Comparison of ENCODE assay signal across 29 cellular contexts in the genomic region with DNA sequence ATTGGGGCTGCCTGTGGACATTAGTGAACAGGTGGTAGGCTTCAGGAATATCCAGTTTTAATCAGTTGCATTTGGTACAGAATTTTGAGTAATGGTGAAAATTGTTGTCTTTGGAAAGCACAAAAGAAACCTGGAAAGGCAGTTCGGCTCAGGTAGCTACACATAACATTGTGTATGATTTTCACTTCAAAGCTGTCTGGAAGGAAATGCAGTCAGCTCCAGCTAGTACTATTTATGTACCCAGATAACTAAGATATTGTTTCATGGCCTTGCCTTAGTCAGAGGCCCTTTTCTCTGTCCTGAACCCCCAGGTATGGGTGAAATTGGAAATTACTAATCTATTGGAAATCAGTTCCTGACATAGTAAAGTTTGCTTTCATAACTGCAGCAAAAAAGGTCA.
"Had no signal": no experiment of that assay in that cellular context is flagged by ENCODE, and none has a peak within 500 bp of the region (broad histone marks: within the 10 kb centered on the region; RNA-seq: fewer than 3 reads in every experiment).

No MANE protein-coding gene starts in this region.

- H3K4me1 Mint-ChIP-seq: activated CD4-positive, alpha-beta T cell treated with anti-CD3 and anti-CD28 coated beads for 36 hours; activated CD4-positive, alpha-beta T cell treated with anti-CD3 and anti-CD28 coated beads, Interleukin-2, amount 10 ng/mL, durations not matched to agents 24 days and 14 days; activated CD8-positive, alpha-beta memory T cell treated with anti-CD3 and anti-CD28 coated beads, Interleukin-2, amount 10 ng/mL, durations not matched to agents 7 days and 5 days; activated naive CD4-positive, alpha-beta T cell treated with anti-CD3 and anti-CD28 coated beads, Interleukin-2, amount 50 U/mL, for 24 hours; activated naive CD8-positive, alpha-beta T cell treated with anti-CD3 and anti-CD28 coated beads for 36 hours; central memory CD8-positive, alpha-beta T cell had no signal

- H3K9me3 ChIP-seq: adrenal gland, body of pancreas, esophagus squamous epithelium had no signal

- H3K4me1 ChIP-seq: adrenal gland had no signal

- H3K4me3 Mint-ChIP-seq: activated CD4-positive, alpha-beta memory T cell treated with anti-CD3 and anti-CD28 coated beads for 36 hours; activated CD4-positive, alpha-beta T cell treated with anti-CD3 and anti-CD28 coated beads for 36 hours; activated CD4-positive, alpha-beta T cell treated with anti-CD3 and anti-CD28 coated beads, Interleukin-2, amount 10 ng/mL, durations not matched to agents 24 days and 14 days; activated CD8-positive, alpha-beta memory T cell treated with anti-CD3 and anti-CD28 coated beads, Interleukin-2, amount 10 ng/mL, durations not matched to agents 7 days and 5 days; activated CD8-positive, alpha-beta T cell treated with anti-CD3 and anti-CD28 coated beads, Interleukin-2, amount 10 ng/mL, durations not matched to agents 7 days and 5 days; activated naive CD4-positive, alpha-beta T cell treated with anti-CD3 and anti-CD28 coated beads for 36 hours; activated naive CD4-positive, alpha-beta T cell treated with anti-CD3 and anti-CD28 coated beads, Interleukin-2, amount 50 U/mL, for 24 hours; activated naive CD8-positive, alpha-beta T cell treated with anti-CD3 and anti-CD28 coated beads for 36 hours; activated naive CD8-positive, alpha-beta T cell treated with anti-CD3 and anti-CD28 coated beads, Interleukin-2, amount 50 U/mL, for 24 hours; activated T-helper 1 cell treated with anti-CD3 and anti-CD28 coated beads, Interleukin-12 subunit alpha, Interleukin-12 subunit beta, Interleukin-2, Interleukin-4 antibody, amounts not matched to agents 30 ng/mL and 10 ng/mL and 1 ng/mL, durations not matched to agents 14 hours and 24 hours and 36 hours; central memory CD8-positive, alpha-beta T cell; dendritic cell treated with granulocyte-macrophage colony-stimulating factor and Interleukin-4, amounts not matched to agents 40 ng/mL and 50 ng/mL, for 4 days; endodermal cell had no signal

- H3K4me3 ChIP-seq: adrenal gland, body of pancreas, coronary artery, dorsolateral prefrontal cortex, esophagus squamous epithelium had no signal

- H3K36me3 Mint-ChIP-seq: activated CD4-positive, alpha-beta memory T cell treated with anti-CD3 and anti-CD28 coated beads for 36 hours; activated CD8-positive, alpha-beta memory T cell treated with anti-CD3 and anti-CD28 coated beads, Interleukin-2, amount 10 ng/mL, durations not matched to agents 7 days and 5 days; activated naive CD4-positive, alpha-beta T cell treated with anti-CD3 and anti-CD28 coated beads, Interleukin-2, amount 50 U/mL, for 24 hours; activated naive CD8-positive, alpha-beta T cell treated with anti-CD3 and anti-CD28 coated beads for 36 hours had no signal

- DNase-seq: activated CD4-positive, alpha-beta memory T cell treated with anti-CD3 and anti-CD28 coated beads for 36 hours; activated CD4-positive, alpha-beta T cell treated with anti-CD3 and anti-CD28 coated beads for 36 hours; activated CD4-positive, alpha-beta T cell treated with anti-CD3 and anti-CD28 coated beads, Interleukin-2, amount 10 ng/mL, durations not matched to agents 24 days and 14 days; activated CD4-positive, CD25-positive, alpha-beta regulatory T cell; activated CD4-positive, CD25-positive, alpha-beta regulatory T cell treated with anti-CD3 and anti-CD28 coated beads, Interleukin-2, amount 50 U/mL, for 72 hours; activated CD8-positive, alpha-beta memory T cell treated with anti-CD3 and anti-CD28 coated beads, Interleukin-2, amount 10 ng/mL, durations not matched to agents 7 days and 5 days; activated CD8-positive, alpha-beta memory T cell treated with anti-CD3 and anti-CD28 coated beads, Interleukin-2, amount 50 U/mL, for 4 hours; activated CD8-positive, alpha-beta T cell treated with anti-CD3 and anti-CD28 coated beads, Interleukin-2, amount 10 ng/mL, durations not matched to agents 7 days and 5 days; activated effector memory CD4-positive, alpha-beta T cell treated with anti-CD3 and anti-CD28 coated beads, Interleukin-2, amount 50 U/mL, for 16 hours; activated naive CD4-positive, alpha-beta T cell treated with anti-CD3 and anti-CD28 coated beads for 36 hours; activated naive CD8-positive, alpha-beta T cell treated with anti-CD3 and anti-CD28 coated beads for 36 hours; activated naive CD8-positive, alpha-beta T cell treated with anti-CD3 and anti-CD28 coated beads, Interleukin-2, amount 50 U/mL, for 24 hours; activated T-cell treated with anti-CD3 and anti-CD28 coated beads, Interleukin-2, amount 50 U/mL, for 1 hour; activated T-cell treated with anti-CD3 and anti-CD28 coated beads, Interleukin-2, amount 50 U/mL, for 48 hours; adrenal gland; amygdala; aorta; body of pancreas; dorsolateral prefrontal cortex; effector memory CD4-positive, alpha-beta T cell; endodermal cell; erythroblast; esophagus squamous epithelium had no signal

- H3K27ac ChIP-seq: adrenal gland, coronary artery, esophagus squamous epithelium had no signal

- H3K27ac Mint-ChIP-seq: activated CD4-positive, alpha-beta memory T cell treated with anti-CD3 and anti-CD28 coated beads for 36 hours; activated CD4-positive, alpha-beta T cell treated with anti-CD3 and anti-CD28 coated beads for 36 hours; activated CD4-positive, alpha-beta T cell treated with anti-CD3 and anti-CD28 coated beads, Interleukin-2, amount 10 ng/mL, durations not matched to agents 24 days and 14 days; activated CD8-positive, alpha-beta memory T cell treated with anti-CD3 and anti-CD28 coated beads, Interleukin-2, amount 10 ng/mL, durations not matched to agents 7 days and 5 days; activated CD8-positive, alpha-beta T cell treated with anti-CD3 and anti-CD28 coated beads, Interleukin-2, amount 10 ng/mL, durations not matched to agents 7 days and 5 days; activated naive CD4-positive, alpha-beta T cell treated with anti-CD3 and anti-CD28 coated beads for 36 hours; activated naive CD4-positive, alpha-beta T cell treated with anti-CD3 and anti-CD28 coated beads, Interleukin-2, amount 50 U/mL, for 24 hours; activated naive CD8-positive, alpha-beta T cell treated with anti-CD3 and anti-CD28 coated beads for 36 hours; activated naive CD8-positive, alpha-beta T cell treated with anti-CD3 and anti-CD28 coated beads, Interleukin-2, amount 50 U/mL, for 24 hours; activated T-helper 1 cell treated with anti-CD3 and anti-CD28 coated beads, Interleukin-12 subunit alpha, Interleukin-12 subunit beta, Interleukin-2, Interleukin-4 antibody, amounts not matched to agents 30 ng/mL and 10 ng/mL and 1 ng/mL, durations not matched to agents 14 hours and 24 hours and 36 hours; activated T-helper 2 cell treated with anti-CD3 and anti-CD28 coated beads, Interferon-gamma antibody, Interleukin-2, Interleukin-4, amounts not matched to agents 10 μg/mL and 5 μg/mL and 100 μg/mL, durations not matched to agents 14 hours and 24 hours and 36 hours; dendritic cell treated with granulocyte-macrophage colony-stimulating factor and Interleukin-4, amounts not matched to agents 40 ng/mL and 50 ng/mL, for 4 days had no signal

- H3K9me3 Mint-ChIP-seq: activated CD4-positive, alpha-beta memory T cell treated with anti-CD3 and anti-CD28 coated beads for 36 hours; activated naive CD4-positive, alpha-beta T cell treated with anti-CD3 and anti-CD28 coated beads for 36 hours; activated naive CD4-positive, alpha-beta T cell treated with anti-CD3 and anti-CD28 coated beads, Interleukin-2, amount 50 U/mL, for 24 hours had no signal

- ATAC-seq: activated CD4-positive, alpha-beta T cell treated with anti-CD3 and anti-CD28 coated beads for 36 hours; activated CD8-positive, alpha-beta memory T cell treated with anti-CD3 and anti-CD28 coated beads, Interleukin-2, amount 10 ng/mL, durations not matched to agents 7 days and 5 days; activated CD8-positive, alpha-beta T cell treated with anti-CD3 and anti-CD28 coated beads, Interleukin-2, amount 10 ng/mL, durations not matched to agents 7 days and 5 days; activated naive CD8-positive, alpha-beta T cell treated with anti-CD3 and anti-CD28 coated beads, Interleukin-2, amount 50 U/mL, for 24 hours; body of pancreas had no signal

- H3K27me3 ChIP-seq: adrenal gland, body of pancreas, dorsolateral prefrontal cortex, esophagus squamous epithelium had no signal
